8 cellular contexts compared by ENCODE assay signal in the genomic region with DNA sequence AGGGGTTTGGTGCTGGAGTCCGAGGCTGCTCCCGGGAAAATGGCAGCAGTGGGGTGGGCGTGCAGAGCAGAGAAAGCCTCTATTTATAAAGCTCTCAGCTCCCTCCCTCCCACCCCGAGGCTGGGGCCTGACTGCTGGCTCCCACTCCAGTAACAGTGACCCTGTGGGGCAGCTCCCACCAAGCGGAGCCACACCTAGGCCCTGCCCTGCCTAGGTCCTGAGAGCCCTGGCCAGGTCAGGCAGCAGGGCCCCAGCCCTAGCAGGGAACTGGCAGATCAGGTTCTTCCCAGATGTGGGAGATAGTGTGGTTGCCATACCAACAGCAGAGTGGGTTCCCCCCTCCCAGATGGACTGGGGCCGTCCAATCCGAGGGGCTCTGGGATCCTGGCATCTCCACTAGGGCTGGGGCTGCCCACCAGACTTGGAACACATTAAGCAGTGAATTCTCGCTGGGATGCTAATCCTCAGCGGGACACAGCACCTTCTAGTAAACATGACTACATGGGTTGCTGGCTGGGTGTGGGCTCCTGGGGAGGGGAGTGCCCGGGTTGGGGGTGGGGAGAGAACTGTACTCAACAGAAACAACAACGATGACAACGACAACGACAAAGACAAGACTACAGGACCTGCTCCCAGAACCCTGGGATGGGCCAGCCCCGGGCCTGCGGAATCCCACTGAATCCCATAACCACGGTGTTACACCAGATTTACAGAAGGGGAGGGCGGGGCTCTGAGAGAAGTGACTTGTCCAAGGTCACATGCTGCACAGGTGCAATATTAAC. TPM values are rescaled to one million over a fixed set of nuclear protein-coding genes. Genes with fewer than 3 reads are reported as not detected.
A peak's percentile ranks its signal among the peaks of the same experiment; 100 is the strongest.
DNase-seq lines count a peak whose midpoint lies in the region; ATAC-seq and TF ChIP-seq lines count a peak whose summit lies in the region.

No MANE protein-coding gene starts in this region.

- no peak for TF ChIP-seq CTCF in natural killer cell (IDR thresholded peaks at IDR 0.05)

- peak overlapping the region; percentile 81 to 90 (median 82) for H3K4me3 ChIP-seq in skeletal muscle tissue (ENCODE audit: low read length in 3 of 3)

- H3K27ac Mint-ChIP-seq in natural killer cell treated with Interleukin-12 subunit alpha and Interleukin-12 subunit beta and Interleukin-15 and Interleukin-18, amount 100 ng/mL, for 72 hours = peak overlapping the region in 1 of 2 donors; percentile 59
- H3K27ac Mint-ChIP-seq in natural killer cell = peak overlapping the region in 1 of 2 donors; percentile 77
- H3K27ac Mint-ChIP-seq in activated CD4-positive, alpha-beta memory T cell treated with anti-CD3 and anti-CD28 coated beads for 36 hours = no peak overlapping the region

- CTCF ChIA-PET in activated CD4-positive, alpha-beta memory T cell treated with anti-CD3 and anti-CD28 coated beads for 36 hours (lab: Charles Lee) = no interaction called here

- peaks cover 6 to 17% of the 10 kb centered on the region in 2 donors for H3K4me1 Mint-ChIP-seq in natural killer cell treated with Interleukin-12 subunit alpha and Interleukin-12 subunit beta and Interleukin-15 and Interleukin-18, amount 100 ng/mL, for 72 hours (ENCODE audit: low read depth in 2 of 2)
- peaks cover 6 to 24% of the 10 kb centered on the region in 2 donors for H3K4me1 Mint-ChIP-seq in natural killer cell
- H3K4me1 Mint-ChIP-seq in activated CD4-positive, alpha-beta memory T cell treated with anti-CD3 and anti-CD28 coated beads for 36 hours (ENCODE audit: low read depth) = peaks cover 28% of the 10 kb centered on the region

- no peaks in the 10 kb centered on the region for H3K27me3 ChIP-seq in skeletal muscle tissue (ENCODE audit: control insufficient read depth in 3 of 3, insufficient read depth in 3 of 3, low read length in 3 of 3)

- no peak for ATAC-seq in natural killer cell treated with Interleukin-12 subunit alpha and Interleukin-12 subunit beta and Interleukin-15 and Interleukin-18, amount 100 ng/mL, for 72 hours
- ATAC-seq in natural killer cell (no peak), HG03097 (IDR thresholded peaks at IDR 0.05; ENCODE audit: low FRiP score, unreplicated experiment) (no peak)

- no peak for DNase-seq in natural killer cell treated with Interleukin-12 subunit alpha and Interleukin-12 subunit beta and Interleukin-15 and Interleukin-18, amount 100 ng/mL, for 72 hours (ENCODE audit: low spot score)
- no peak for DNase-seq in natural killer cell
- DNase-seq in activated CD4-positive, alpha-beta memory T cell treated with anti-CD3 and anti-CD28 coated beads for 36 hours = no peak
- DNase-seq in iPS DF 19.7 (ENCODE audit: low read depth, low spot score) = peak; percentile 38
- DNase-seq in ACHN = no peak
- DNase-seq in NCI-H446 (lab: John Stamatoyannopoulos, UW) = no peak

- no peaks in the 10 kb centered on the region for H3K36me3 ChIP-seq in skeletal muscle tissue (ENCODE audit: control insufficient read depth in 3 of 3, insufficient read depth in 3 of 3, low read length in 3 of 3)

- peak overlapping the region; percentile 72 to 91 (median 86) for H3K9ac ChIP-seq in skeletal muscle tissue (ENCODE audit: low read depth in 1 of 3, low read length in 3 of 3)

- in situ Hi-C loops in ACHN (cut with HindIII; ENCODE audit: low pct_ligation_motif_present, low pct_unique_long_range_greater_than_20kb, low sequenced_read_pairs) = no loop called here

- intact Hi-C loops in natural killer cell (cut with micrococcal nuclease) = no loop called here
- intact Hi-C loops in activated CD4-positive, alpha-beta memory T cell treated with anti-CD3 and anti-CD28 coated beads for 36 hours (cut with micrococcal nuclease) = no loop called here

- peak overlapping the region; percentile 89 for H3K4me3 Mint-ChIP-seq in natural killer cell treated with Interleukin-12 subunit alpha and Interleukin-12 subunit beta and Interleukin-15 and Interleukin-18, amount 100 ng/mL, for 72 hours
- H3K4me3 Mint-ChIP-seq in natural killer cell = no peak overlapping the region
- H3K4me3 Mint-ChIP-seq in activated CD4-positive, alpha-beta memory T cell treated with anti-CD3 and anti-CD28 coated beads for 36 hours = peak overlapping the region; percentile 84

- no peaks in the 10 kb centered on the region for H3K9me3 Mint-ChIP-seq in natural killer cell treated with Interleukin-12 subunit alpha and Interleukin-12 subunit beta and Interleukin-15 and Interleukin-18, amount 100 ng/mL, for 72 hours
- no peaks in the 10 kb centered on the region for H3K9me3 Mint-ChIP-seq in natural killer cell
- no peaks in the 10 kb centered on the region for H3K9me3 Mint-ChIP-seq in activated CD4-positive, alpha-beta memory T cell treated with anti-CD3 and anti-CD28 coated beads for 36 hours

- H3K27ac ChIP-seq in skeletal muscle tissue (ENCODE audit: low read depth, low read length) = peak overlapping the region; percentile 59

- peaks cover 22 to 39% (median 31%) of the 10 kb centered on the region in 3 donors for H3K4me1 ChIP-seq in skeletal muscle tissue (ENCODE audit: control insufficient read depth in 3 of 3, insufficient read depth in 3 of 3, low read length in 3 of 3)

- H3K9me3 ChIP-seq in skeletal muscle tissue (ENCODE audit: control insufficient read depth in 3 of 3, low read length in 3 of 3) = no peaks in the 10 kb centered on the region

- H3K27me3 Mint-ChIP-seq in natural killer cell treated with Interleukin-12 subunit alpha and Interleukin-12 subunit beta and Interleukin-15 and Interleukin-18, amount 100 ng/mL, for 72 hours = no peaks in the 10 kb centered on the region
- H3K27me3 Mint-ChIP-seq in natural killer cell (ENCODE audit: low read depth in 2 of 2) = no peaks in the 10 kb centered on the region
- no peaks in the 10 kb centered on the region for H3K27me3 Mint-ChIP-seq in activated CD4-positive, alpha-beta memory T cell treated with anti-CD3 and anti-CD28 coated beads for 36 hours

- POLR2A ChIA-PET in activated CD4-positive, alpha-beta memory T cell treated with anti-CD3 and anti-CD28 coated beads for 36 hours (lab: Charles Lee) = interaction anchor here (1.5 kb wide), 1 partner anchor 9 kb away, joined by 4 read pairs; a partner anchor contains a TSS

- H3K36me3 Mint-ChIP-seq in natural killer cell treated with Interleukin-12 subunit alpha and Interleukin-12 subunit beta and Interleukin-15 and Interleukin-18, amount 100 ng/mL, for 72 hours = no peaks in the 10 kb centered on the region
- H3K36me3 Mint-ChIP-seq in natural killer cell = no peaks in the 10 kb centered on the region
- H3K36me3 Mint-ChIP-seq in activated CD4-positive, alpha-beta memory T cell treated with anti-CD3 and anti-CD28 coated beads for 36 hours = no peaks in the 10 kb centered on the region

RNA-seq across cellular contexts. Expression of a gene that starts 1.5 kb away (rescaled TPM):
- total RNA-seq in natural killer cell treated with Interleukin-12 subunit alpha and Interleukin-12 subunit beta and Interleukin-15 and Interleukin-18, amount 100 ng/mL, for 72 hours = 10 to 100 TPM; 57.8 to 99.0 TPM
- total RNA-seq in natural killer cell (10 to 100 TPM; 50.3 to 67.1 (median 65.4) TPM), skeletal muscle tissue (25.1 TPM)
- 10 to 100 TPM; 59.5 to 62.3 TPM for total RNA-seq in activated CD4-positive, alpha-beta memory T cell treated with anti-CD3 and anti-CD28 coated beads for 36 hours

RNA-seq across cellular contexts. Expression of a gene that starts 9.8 kb away (rescaled TPM):
- 10 to 100 TPM; 42.4 to 82.6 TPM for total RNA-seq in natural killer cell treated with Interleukin-12 subunit alpha and Interleukin-12 subunit beta and Interleukin-15 and Interleukin-18, amount 100 ng/mL, for 72 hours
- 10 to 100 TPM; 67.3 to 77.9 (median 73.9) TPM for total RNA-seq in natural killer cell
- 10 to 100 TPM; 26.1 to 26.5 TPM for total RNA-seq in activated CD4-positive, alpha-beta memory T cell treated with anti-CD3 and anti-CD28 coated beads for 36 hours
- 12.0 TPM for total RNA-seq in skeletal muscle tissue

RNA-seq across cellular contexts. Expression of a gene that starts 54.3 kb away (rescaled TPM):
- total RNA-seq in natural killer cell treated with Interleukin-12 subunit alpha and Interleukin-12 subunit beta and Interleukin-15 and Interleukin-18, amount 100 ng/mL, for 72 hours = 10 to 100 TPM; 18.6 to 24.1 TPM
- total RNA-seq in natural killer cell = 10 to 100 TPM in 1 of 3 donors, 1 to 10 TPM in 2; 7.5 to 11.6 (median 7.8) TPM
- total RNA-seq in activated CD4-positive, alpha-beta memory T cell treated with anti-CD3 and anti-CD28 coated beads for 36 hours = 10 to 100 TPM; 13.9 to 15.3 TPM
- total RNA-seq in skeletal muscle tissue = 5.2 TPM
